In genomic region chr1:203526572-203526971, GRCh38 we compare ENCODE assay signal across 21 cellular contexts. TPM values are rescaled to one million over a fixed set of nuclear protein-coding genes. Genes with fewer than 3 reads are reported as not detected.
DNase-seq lines count a peak whose midpoint lies in the region; ATAC-seq, FAIRE-seq and TF ChIP-seq lines count a peak whose summit lies in the region.
"Had no signal": no experiment of that assay in that cellular context is flagged by ENCODE, and none has a peak within 500 bp of the region (broad histone marks: within the 10 kb centered on the region; RNA-seq: fewer than 3 reads in every experiment).

No MANE protein-coding gene starts in this region.

- H3K4me1 ChIP-seq in Panc1 (ENCODE audit: control insufficient read depth, insufficient read depth, low read length): no peaks in the 10 kb centered on the region
- peaks cover 0 to 56% (median 10%) of the 10 kb centered on the region in 3 donors for H3K4me1 ChIP-seq in gastroesophageal sphincter

- no peak for FAIRE-seq in HTR-8/SVneo (lab: Jason Lieb, UNC)
- FAIRE-seq: endometrium had no signal

- H3K27ac ChIP-seq in Panc1 (ENCODE audit: low read length) (no peak overlapping the region), gastroesophageal sphincter (peak overlapping the region in 3 of 4 donors; percentile 58 to 64 (median 62))
- H3K27ac ChIP-seq in CD4-positive, alpha-beta T cell (ENCODE audit: low read depth, low read length): no peak overlapping the region

- H3K4me3 ChIP-seq in Panc1 (ENCODE audit: low read depth in 2 of 2, low read length in 2 of 2): no peak overlapping the region
- H3K4me3 ChIP-seq in gastroesophageal sphincter: no peak overlapping the region
- H3K4me3 ChIP-seq: K562, skin epidermis had no signal

- H3K27me3 Mint-ChIP-seq in CD4-positive, alpha-beta T cell: no peaks in the 10 kb centered on the region
- H3K27me3 Mint-ChIP-seq: stimulated activated memory B cell treated with anti-CD40 and anti-IgM and Interleukin-4, amounts not matched to agents 10 μg/mL and 1 μg/mL and 100 μg/mL, for 72 hours had no signal

- CTCF ChIA-PET in Panc1 (lab: Charles Lee): no interaction called here
- CTCF ChIA-PET in CD4-positive, alpha-beta T cell (lab: Charles Lee): no interaction called here

- peak; percentile 50 for DNase-seq in EL
- DNase-seq in Panc1 (ENCODE audit: low read depth, low spot score): no peak
- DNase-seq in sciatic nerve (ENCODE audit: low spot score): no peak
- DNase-seq in HTR-8/SVneo (ENCODE audit: insufficient read length, low spot score): no peak
- no peak for DNase-seq in germinal center (ENCODE audit: low spot score)
- no peak for DNase-seq in CD4-positive, alpha-beta T cell
- DNase-seq: activated CD4-positive, alpha-beta T cell treated with anti-CD3 and anti-CD28 coated beads, Interleukin-2, amount 50 U/mL, for 48 hours; COR-L47; immature natural killer cell; NCI-H1436; occipital lobe had no signal

- no peak for TF ChIP-seq EP300 in gastroesophageal sphincter (IDR thresholded peaks at IDR 0.05)

- H3K27me3 ChIP-seq in Panc1 (ENCODE audit: control insufficient read depth, insufficient read depth, low read length): no peaks in the 10 kb centered on the region
- H3K27me3 ChIP-seq in gastroesophageal sphincter: no peaks in the 10 kb centered on the region
- H3K27me3 ChIP-seq in CD4-positive, alpha-beta T cell (ENCODE audit: control insufficient read depth, insufficient read depth, low read length): no peaks in the 10 kb centered on the region

- H3K9me3 ChIP-seq in Panc1 (ENCODE audit: control insufficient read depth, insufficient read depth, low read depth, low read length) (no peaks in the 10 kb centered on the region), gastroesophageal sphincter (no peaks in the 10 kb centered on the region)
- no peaks in the 10 kb centered on the region for H3K9me3 ChIP-seq in CD4-positive, alpha-beta T cell (ENCODE audit: control insufficient read depth, low read length)

- ATAC-seq in Panc1 (peak; percentile 62), gastroesophageal sphincter (peak; percentile 20), sciatic nerve (peak; percentile 53), GM21576 (IDR thresholded peaks at IDR 0.05; ENCODE audit: unreplicated experiment) (no peak)
- ATAC-seq in CD4-positive, alpha-beta T cell (ENCODE audit: poor library complexity): no peak
- ATAC-seq: K562; stimulated activated memory B cell treated with anti-CD40 and anti-IgM and Interleukin-4, amounts not matched to agents 10 μg/mL and 1 μg/mL and 100 μg/mL, for 72 hours had no signal

- in situ Hi-C loops in Panc1 (cut with HindIII; ENCODE audit: low pct_unique_long_range_greater_than_20kb, low sequenced_read_pairs): no loop called here

- POLR2A ChIA-PET in Panc1 (lab: Charles Lee): interaction anchor here (0.6 kb wide), 1 partner anchor 210 kb away, joined by 3 read pairs; no protein-coding TSS in a partner anchor
- POLR2A ChIA-PET in CD4-positive, alpha-beta T cell (lab: Charles Lee): no interaction called here

- H3K36me3 Mint-ChIP-seq in CD4-positive, alpha-beta T cell (ENCODE audit: low read depth): no peaks in the 10 kb centered on the region
- H3K36me3 Mint-ChIP-seq: immature natural killer cell; memory B cell; stimulated activated memory B cell treated with anti-CD40 and anti-IgM and Interleukin-4, amounts not matched to agents 10 μg/mL and 1 μg/mL and 100 μg/mL, for 72 hours had no signal

- WGBS in gastroesophageal sphincter (ENCODE audit: low coverage in 1 of 2), 2 donors: 21 to 26% methylated on average over 5 of the region's 6 CpGs

- H3K4me3 Mint-ChIP-seq in CD4-positive, alpha-beta T cell: no peak overlapping the region
- H3K4me3 Mint-ChIP-seq: activated T-helper 1 cell treated with anti-CD3 and anti-CD28 coated beads, Interleukin-12 subunit alpha, Interleukin-12 subunit beta, Interleukin-2, Interleukin-4 antibody, amounts not matched to agents 30 ng/mL and 10 ng/mL and 1 ng/mL, durations not matched to agents 14 hours and 24 hours and 36 hours; immature natural killer cell; memory B cell; stimulated activated memory B cell treated with anti-CD40 and anti-IgM and Interleukin-4, amounts not matched to agents 10 μg/mL and 1 μg/mL and 100 μg/mL, for 72 hours had no signal

- no peak overlapping the region for H3K27ac Mint-ChIP-seq in CD4-positive, alpha-beta T cell
- H3K27ac Mint-ChIP-seq: activated T-helper 1 cell treated with anti-CD3 and anti-CD28 coated beads, Interleukin-12 subunit alpha, Interleukin-12 subunit beta, Interleukin-2, Interleukin-4 antibody, amounts not matched to agents 30 ng/mL and 10 ng/mL and 1 ng/mL, durations not matched to agents 14 hours and 24 hours and 36 hours; memory B cell; stimulated activated memory B cell treated with anti-CD40 and anti-IgM and Interleukin-4, amounts not matched to agents 10 μg/mL and 1 μg/mL and 100 μg/mL, for 72 hours had no signal

- H3K4me1 Mint-ChIP-seq in CD4-positive, alpha-beta T cell (ENCODE audit: low read depth): peaks cover 7% of the 10 kb centered on the region
- H3K4me1 Mint-ChIP-seq: immature natural killer cell, memory B cell had no signal

- H3K9me3 Mint-ChIP-seq in CD4-positive, alpha-beta T cell: no peaks in the 10 kb centered on the region
- H3K9me3 Mint-ChIP-seq: activated T-helper 1 cell treated with anti-CD3 and anti-CD28 coated beads, Interleukin-12 subunit alpha, Interleukin-12 subunit beta, Interleukin-2, Interleukin-4 antibody, amounts not matched to agents 30 ng/mL and 10 ng/mL and 1 ng/mL, durations not matched to agents 14 hours and 24 hours and 36 hours; immature natural killer cell; memory B cell; stimulated activated memory B cell treated with anti-CD40 and anti-IgM and Interleukin-4, amounts not matched to agents 10 μg/mL and 1 μg/mL and 100 μg/mL, for 72 hours had no signal

- TF ChIP-seq POLR2A in gastroesophageal sphincter (IDR thresholded peaks at IDR 0.05): no peak

- intact Hi-C loops in Panc1 (cut with micrococcal nuclease; ENCODE audit: unreplicated experiment): no loop called here
- intact Hi-C loops in sciatic nerve (cut with DNase I): no loop called here
- intact Hi-C loops in CD4-positive, alpha-beta T cell (cut with DNase I, micrococcal nuclease): loop anchor here in 1 of 2 experiments (10.0 kb wide), 1 partner anchor 48 kb away; no protein-coding TSS in a partner anchor

- no peaks in the 10 kb centered on the region for H3K36me3 ChIP-seq in Panc1 (ENCODE audit: control insufficient read depth, insufficient read depth, low read length)
- H3K36me3 ChIP-seq in gastroesophageal sphincter: no peaks in the 10 kb centered on the region

- no TSS peak for BruUV-seq in Panc1 (replicated peaks; lab: Mats Ljungman, UMichigan)

- TF ChIP-seq CTCF in Panc1 (IDR thresholded peaks at IDR 0.05): no peak
- TF ChIP-seq CTCF in gastroesophageal sphincter (IDR thresholded peaks at IDR 0.05): no peak
- no peak for TF ChIP-seq CTCF in CD4-positive, alpha-beta T cell (IDR thresholded peaks at IDR 0.05)

RNA-seq across cellular contexts. Expression of gene OPTC, which starts 32.6 kb away (rescaled TPM):
- not detected for total RNA-seq in Panc1 (2021; ENCODE audit: unreplicated experiment)
- polyA plus RNA-seq in Panc1 (2012; ENCODE audit: insufficient read length): not detected
- total RNA-seq in gastroesophageal sphincter: not detected
- total RNA-seq in sciatic nerve: not detected
- not detected for total RNA-seq in CD4-positive, alpha-beta T cell
- total RNA-seq: activated T-helper 1 cell treated with anti-CD3 and anti-CD28 coated beads, Interleukin-12 subunit alpha, Interleukin-12 subunit beta, Interleukin-2, Interleukin-4 antibody, amounts not matched to agents 30 ng/mL and 10 ng/mL and 1 ng/mL, durations not matched to agents 14 hours and 24 hours and 36 hours; K562; occipital lobe; urinary bladder had no signal
- polyA plus RNA-seq: adipose tissue, immature natural killer cell, K562 had no signal

RNA-seq across cellular contexts. Expression of gene PRELP, which starts 51.0 kb away (rescaled TPM):
- total RNA-seq in Panc1 (2021; ENCODE audit: unreplicated experiment) (not detected), gastroesophageal sphincter (100 to 1,000 TPM in 1 of 4 donors, 10 to 100 TPM in 3; 63.9 to 149 (median 66.1) TPM), sciatic nerve (200 TPM)
- not detected for polyA plus RNA-seq in Panc1 (2012; ENCODE audit: insufficient read length)
- not detected for total RNA-seq in CD4-positive, alpha-beta T cell
- total RNA-seq: activated T-helper 1 cell treated with anti-CD3 and anti-CD28 coated beads, Interleukin-12 subunit alpha, Interleukin-12 subunit beta, Interleukin-2, Interleukin-4 antibody, amounts not matched to agents 30 ng/mL and 10 ng/mL and 1 ng/mL, durations not matched to agents 14 hours and 24 hours and 36 hours had no signal
- polyA plus RNA-seq: immature natural killer cell, K562 had no signal

Comparison
In these comparisons a context has a peak if more than half of its experiments do, and no peak if none do; other contexts are left out.
1. ATAC-seq: peak in Panc1 (single experiment), gastroesophageal sphincter (single experiment) and sciatic nerve (single experiment); none in GM21576 (single experiment) and CD4-positive, alpha-beta T cell (single experiment).
2. H3K27ac ChIP-seq: peak in gastroesophageal sphincter (3 of 4); none in Panc1 (single experiment) and CD4-positive, alpha-beta T cell (single experiment).
3. RNA of gene PRELP, which starts 51.0 kb away (total RNA-seq): 200 TPM in sciatic nerve (single experiment) and 63.9 to 149 TPM in gastroesophageal sphincter; not detected in Panc1 (single experiment) and not detected in CD4-positive, alpha-beta T cell; every median in the first group is over 10 times any median in the second.